ENCODE assay signal across 8 cellular contexts in genomic region chr17:63843387-63844292, GRCh38. TPM values are rescaled to one million over a fixed set of nuclear protein-coding genes. Genes with fewer than 3 reads are reported as not detected.
A peak's percentile ranks its signal among the peaks of the same experiment; 100 is the strongest.
DNase-seq lines count a peak whose midpoint lies in the region; ATAC-seq and TF ChIP-seq lines count a peak whose summit lies in the region.

No MANE protein-coding gene starts in this region.

- H3K36me3 ChIP-seq in DOHH2 (ENCODE audit: control insufficient read depth, low read length) (peaks cover 25% of the 10 kb centered on the region), fibroblast of lung (ENCODE audit: control insufficient read depth, insufficient read depth, low read length) (no peaks in the 10 kb centered on the region), neural cell (ENCODE audit: insufficient read depth, low read length) (no peaks in the 10 kb centered on the region)

- H4K20me1 ChIP-seq in DOHH2 (ENCODE audit: control insufficient read depth, insufficient read depth, low read depth, low read length) (no peaks in the 10 kb centered on the region; the same call in 1 of the 2 replicates), fibroblast of lung (ENCODE audit: control insufficient read depth, extremely low read depth, insufficient read depth, low read length) (no peaks in the 10 kb centered on the region), neural cell (ENCODE audit: insufficient read depth) (no peaks in the 10 kb centered on the region)

- H3K4me2 ChIP-seq in DOHH2 (ENCODE audit: low read length): peak overlapping the region; percentile 97
- peak overlapping the region; percentile 49 for H3K4me2 ChIP-seq in fibroblast of lung (ENCODE audit: extremely low read depth, insufficient read depth, low read length)
- H3K4me2 ChIP-seq in neural cell (ENCODE audit: low read length): no peak overlapping the region

- H3K4me1 ChIP-seq in DOHH2 (ENCODE audit: control insufficient read depth, low read length): peaks cover 45% of the 10 kb centered on the region
- H3K4me1 ChIP-seq in fibroblast of lung (ENCODE audit: control insufficient read depth, extremely low read depth, insufficient read depth, low read length): peaks cover 14% of the 10 kb centered on the region

- ATAC-seq in HG03175 (IDR thresholded peaks at IDR 0.05; ENCODE audit: unreplicated experiment) (peak; percentile 30), HG02884 (IDR thresholded peaks at IDR 0.05; ENCODE audit: unreplicated experiment) (no peak)

- DNase-seq in fibroblast of lung (ENCODE audit: low read depth in 2 of 2) (peak; percentile 68 to 95), DMS153 treated with DMSO at 0.1 percent for 48 hours (lab: John Stamatoyannopoulos, UW; ENCODE audit: unreplicated experiment) (no peak)
- no peak for DNase-seq in central memory CD4-positive, alpha-beta T cell

- no peak for TF ChIP-seq RAD21 in neural cell (conservative IDR thresholded peaks at IDR 0.05)

- H3K9ac ChIP-seq in fibroblast of lung (ENCODE audit: insufficient read depth, low read length): peak overlapping the region; percentile 5
- H3K9ac ChIP-seq in neural cell (ENCODE audit: low read length): peak overlapping the region; percentile 74

- peak overlapping the region; percentile 87 for H3K4me3 ChIP-seq in DOHH2 (ENCODE audit: low read length)
- H3K4me3 ChIP-seq in fibroblast of lung (replicated peaks in 1 of 4; ENCODE audit: control extremely low read depth in 1 of 4, insufficient read depth in 1 of 4, low read depth in 3 of 4, low read length in 4 of 4): peak overlapping the region; percentile 27 to 83 (median 44)
- H3K4me3 ChIP-seq in neural cell (ENCODE audit: low read length): peak overlapping the region; percentile 92

- peaks cover 8% of the 10 kb centered on the region for H3K9me3 ChIP-seq in DOHH2 (ENCODE audit: control insufficient read depth, insufficient read depth, low read length)
- no peaks in the 10 kb centered on the region for H3K9me3 ChIP-seq in fibroblast of lung (ENCODE audit: control insufficient read depth, insufficient read depth, low read depth, low read length)
- H3K9me3 ChIP-seq in neural cell (ENCODE audit: low read length): no peaks in the 10 kb centered on the region

- TF ChIP-seq CTCF in DOHH2 (IDR thresholded peaks at IDR 0.05; ENCODE audit: low read depth, low read length, poor library complexity, severe bottlenecking): no peak
- TF ChIP-seq CTCF in VCaP (conservative IDR thresholded peaks at IDR 0.05): no peak
- no peak for TF ChIP-seq CTCF in fibroblast of lung (conservative IDR thresholded peaks at IDR 0.05 in 1 of 2, IDR thresholded peaks at IDR 0.05 in 1 of 2; ENCODE audit: low read depth in 1 of 2, low read length in 2 of 2)
- no peak for TF ChIP-seq CTCF in neural cell (IDR thresholded peaks at IDR 0.05; ENCODE audit: poor library complexity, severe bottlenecking)

- H3K27me3 ChIP-seq in DOHH2 (ENCODE audit: control insufficient read depth, low read length) (no peaks in the 10 kb centered on the region; the same call in 1 of the 2 replicates), fibroblast of lung (ENCODE audit: control insufficient read depth, insufficient read depth, low read length) (no peaks in the 10 kb centered on the region), neural cell (ENCODE audit: insufficient read depth, low read depth, low read length) (no peaks in the 10 kb centered on the region)

- H2AFZ ChIP-seq in fibroblast of lung (ENCODE audit: low read length): peak overlapping the region; percentile 11
- peak overlapping the region; percentile 44 for H2AFZ ChIP-seq in neural cell (ENCODE audit: low read depth, low read length)

- H3K27ac ChIP-seq in DOHH2 (ENCODE audit: low read depth, low read length) (peak overlapping the region; percentile 80), VCaP (peak overlapping the region; percentile 96), fibroblast of lung (ENCODE audit: insufficient read depth, low read length) (peak overlapping the region; percentile 80), neural cell (ENCODE audit: low read length) (no peak overlapping the region)

- TF ChIP-seq EP300 in neural cell (conservative IDR thresholded peaks at IDR 0.05; ENCODE audit: poor library complexity, severe bottlenecking): no peak

- no peaks in the 10 kb centered on the region for H3K9me2 ChIP-seq in DOHH2 (replicated peaks; ENCODE audit: control insufficient read depth, low read length)
- no peaks in the 10 kb centered on the region for H3K9me2 ChIP-seq in neural cell (ENCODE audit: insufficient read depth, low read length)

- H3K79me2 ChIP-seq in DOHH2 (ENCODE audit: control insufficient read depth, low read length): peaks cover 37% of the 10 kb centered on the region
- H3K79me2 ChIP-seq in fibroblast of lung (ENCODE audit: control insufficient read depth, insufficient read depth, low read length): peaks cover 30% of the 10 kb centered on the region
- peaks cover 15% of the 10 kb centered on the region for H3K79me2 ChIP-seq in neural cell (replicated peaks; ENCODE audit: insufficient read depth, low read length)

- peaks cover 19% of the 10 kb centered on the region for H3F3A ChIP-seq in DOHH2 (ENCODE audit: control insufficient read depth, insufficient read depth)
- no peaks in the 10 kb centered on the region for H3F3A ChIP-seq in neural cell (ENCODE audit: insufficient read depth, low read length, poor library complexity, severe bottlenecking)

TF ChIP-seq in neural cell, 6 proteins besides CTCF, POLR2A, EP300 and RAD21:
- no peak for TF ChIP-seq SMC3 (conservative IDR thresholded peaks at IDR 0.05; ENCODE audit: poor library complexity)
- TF ChIP-seq EZH2 (IDR thresholded peaks at IDR 0.05; ENCODE audit: borderline replicate concordance, insufficient read depth, low read length, poor library complexity, severe bottlenecking): no peak
- TF ChIP-seq TAF1 (IDR thresholded peaks at IDR 0.05; ENCODE audit: low read depth): no peak
- no peak for TF ChIP-seq REST (IDR thresholded peaks at IDR 0.05; ENCODE audit: borderline replicate concordance)
- no peak for TF ChIP-seq MXI1 (conservative IDR thresholded peaks at IDR 0.05; ENCODE audit: poor library complexity, severe bottlenecking)
- no peak for TF ChIP-seq POLR2AphosphoS5 (IDR thresholded peaks at IDR 0.05)

RNA-seq across cellular contexts. Expression of gene SMARCD2, which starts 1.2 kb away (rescaled TPM):
- 87.0 and 94.5 TPM in 2 replicates for total RNA-seq in fibroblast of lung
- polyA plus RNA-seq in fibroblast of lung (51.1 and 57.9 TPM in 2 replicates), neural cell (24.0 and 33.2 TPM in 2 replicates)
- polyA plus RNA-seq in fibroblast of lung (2012): 50.7 and 62.1 TPM in 2 replicates
- polyA minus RNA-seq in fibroblast of lung (ENCODE audit: low replicate concordance) (134 and 196 TPM in 2 replicates), neural cell (20.3 and 29.7 TPM in 2 replicates)

RNA-seq across cellular contexts. Expression of gene FTSJ3, which starts 16.2 kb away (rescaled TPM):
- 61.8 and 86.5 TPM in 2 replicates for total RNA-seq in fibroblast of lung
- polyA plus RNA-seq in fibroblast of lung: 37.8 and 62.2 TPM in 2 replicates
- polyA plus RNA-seq in fibroblast of lung (2012): 31.7 and 48.3 TPM in 2 replicates
- polyA minus RNA-seq in fibroblast of lung (ENCODE audit: low replicate concordance): 29.5 and 72.0 TPM in 2 replicates
- polyA plus RNA-seq in neural cell: 23.2 and 25.8 TPM in 2 replicates
- 24.0 and 30.7 TPM in 2 replicates for polyA minus RNA-seq in neural cell

RNA-seq across cellular contexts. Expression of gene PSMC5, which starts 16.4 kb away (rescaled TPM):
- 61.9 and 66.9 TPM in 2 replicates for total RNA-seq in fibroblast of lung
- 216 and 276 TPM in 2 replicates for polyA plus RNA-seq in fibroblast of lung
- 151 and 200 TPM in 2 replicates for polyA plus RNA-seq in fibroblast of lung (2012)
- 108 and 120 TPM in 2 replicates for polyA minus RNA-seq in fibroblast of lung (ENCODE audit: low replicate concordance)
- 63.1 and 69.5 TPM in 2 replicates for polyA plus RNA-seq in neural cell
- polyA minus RNA-seq in neural cell: 67.4 and 69.6 TPM in 2 replicates

RNA-seq across cellular contexts. Expression of gene CSH2, which starts 29.8 kb away (rescaled TPM):
- not detected in 2 replicates for total RNA-seq in fibroblast of lung
- polyA plus RNA-seq in fibroblast of lung (not detected in 2 replicates), neural cell (not detected in 2 replicates)
- polyA plus RNA-seq in fibroblast of lung (2012): not detected in 2 replicates
- polyA minus RNA-seq in fibroblast of lung (ENCODE audit: low replicate concordance) (not detected in 2 replicates), neural cell (not detected in 2 replicates)

RNA-seq across cellular contexts. Expression of gene GH2, which starts 38.1 kb away (rescaled TPM):
- not detected in 2 replicates for total RNA-seq in fibroblast of lung
- not detected in 2 replicates for polyA plus RNA-seq in fibroblast of lung
- not detected in 2 replicates for polyA plus RNA-seq in fibroblast of lung (2012)
- not detected in 2 replicates for polyA minus RNA-seq in fibroblast of lung (ENCODE audit: low replicate concordance)
- not detected in 2 replicates for polyA plus RNA-seq in neural cell
- not detected in 2 replicates for polyA minus RNA-seq in neural cell

Comparison
In these comparisons a context has a peak if more than half of its experiments do, and no peak if none do; other contexts are left out.
1. DNase-seq: peak in fibroblast of lung (2 of 2); none in DMS153 treated with DMSO at 0.1 percent for 48 hours (single experiment) and central memory CD4-positive, alpha-beta T cell (single experiment).
2. Peak in every context shown above with its lines, with median percentiles within 50 percentile points of each other: H3K4me3 ChIP-seq.